In the genomic region with DNA sequence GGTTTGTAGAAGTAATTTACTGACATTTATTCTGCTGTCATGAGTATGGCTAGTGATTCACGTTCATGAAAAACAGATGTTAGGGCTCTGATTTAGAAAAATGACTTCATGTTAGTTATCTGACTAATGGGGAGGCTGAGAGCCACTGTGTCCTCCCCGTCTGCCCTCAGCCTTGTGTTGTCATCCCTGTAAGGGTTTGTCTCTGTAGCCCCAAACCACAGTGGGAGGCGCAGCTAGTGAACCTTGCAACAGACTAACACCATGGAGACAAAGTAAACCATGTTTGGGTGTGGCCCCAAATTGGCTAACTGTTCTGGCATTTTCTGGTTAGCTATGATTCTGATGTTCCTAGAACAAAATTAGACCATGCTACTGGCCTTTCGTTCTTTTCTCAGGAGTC, we compare ENCODE assay signal across 8 cellular contexts.
A peak's percentile ranks its signal among the peaks of the same experiment; 100 is the strongest.
DNase-seq lines count a peak whose midpoint lies in the region; ATAC-seq and TF ChIP-seq lines count a peak whose summit lies in the region.

No MANE protein-coding gene starts in this region.

- H3K27me3 Mint-ChIP-seq in osteocyte (ENCODE audit: unreplicated experiment): no peaks in the 10 kb centered on the region

- H3K27ac ChIP-seq in vagina: peak overlapping the region; percentile 99

- peak; percentile 44 for ATAC-seq in GM21723 (IDR thresholded peaks at IDR 0.05; ENCODE audit: unreplicated experiment)
- peak; percentile 73 for ATAC-seq in esophagus mucosa
- ATAC-seq in GM19328 (IDR thresholded peaks at IDR 0.05; ENCODE audit: unreplicated experiment): no peak

- H3K4me1 Mint-ChIP-seq in osteocyte (ENCODE audit: unreplicated experiment): peaks cover 51% of the 10 kb centered on the region

- H3K36me3 Mint-ChIP-seq in osteocyte (ENCODE audit: unreplicated experiment): peaks cover 17% of the 10 kb centered on the region

- no peak for TF ChIP-seq POLR2A in vagina (IDR thresholded peaks at IDR 0.05)

- peak overlapping the region; percentile 99 for H3K27ac Mint-ChIP-seq in osteocyte (ENCODE audit: unreplicated experiment)

- TF ChIP-seq CTCF in AG04449 (IDR thresholded peaks at IDR 0.05; ENCODE audit: insufficient read depth, low read length, missing control alignments): no peak
- no peak for TF ChIP-seq CTCF in osteocyte (IDR thresholded peaks at IDR 0.05)
- TF ChIP-seq CTCF in vagina (IDR thresholded peaks at IDR 0.05): no peak

- DNase-seq in AG04449 (ENCODE audit: low read depth, low spot score): peak; percentile 96
- DNase-seq in NCI-H69 (lab: John Stamatoyannopoulos, UW): peak; percentile 77
- DNase-seq in activated CD8-positive, alpha-beta memory T cell treated with anti-CD3 and anti-CD28 coated beads, Interleukin-2, amount 50 U/mL, for 4 hours: peak; percentile 81
- DNase-seq in osteocyte (ENCODE audit: extremely low spot score, unreplicated experiment): peak; percentile 92
- peak in 1 of 2 donors; percentile 100 for DNase-seq in vagina (ENCODE audit: extremely low spot score in 2 of 2)

- no peaks in the 10 kb centered on the region for H3K27me3 ChIP-seq in vagina

- no peaks in the 10 kb centered on the region for H3K9me3 Mint-ChIP-seq in osteocyte (ENCODE audit: unreplicated experiment)

- CTCF ChIA-PET in AG04449 (lab: Yijun Ruan, JAX): interaction anchor here (0.6 to 8.3 kb wide), 8 partner anchors 10 to 175 kb away, joined by 3 to 87 read pairs (median 7); no protein-coding TSS in a partner anchor

- H3K4me3 Mint-ChIP-seq in osteocyte (ENCODE audit: unreplicated experiment): no peak overlapping the region

- H3K4me3 ChIP-seq in AG04449 (ENCODE audit: low read depth, low read length) (no peak overlapping the region), vagina (no peak overlapping the region)

- H3K36me3 ChIP-seq in vagina: no peaks in the 10 kb centered on the region

- no peaks in the 10 kb centered on the region for H3K9me3 ChIP-seq in vagina

- intact Hi-C loops in vagina (cut with DNase I): no loop called here

- POLR2A ChIA-PET in AG04449 (lab: Yijun Ruan, JAX): interaction anchor here (0.6 to 4.4 kb wide), 6 partner anchors 10 to 57 kb away, joined by 3 to 40 read pairs (median 5); no protein-coding TSS in a partner anchor

- peaks cover 39% of the 10 kb centered on the region for H3K4me1 ChIP-seq in vagina
